9 cellular contexts compared by ENCODE assay signal in genomic region chr6:20708367-20709124, GRCh38.
DNase-seq lines count a peak whose midpoint lies in the region; ATAC-seq, FAIRE-seq and TF ChIP-seq lines count a peak whose summit lies in the region.
"Had no signal": no experiment of that assay in that cellular context is flagged by ENCODE, and none has a peak within 500 bp of the region (broad histone marks: within the 10 kb centered on the region; RNA-seq: fewer than 3 reads in every experiment).

No MANE protein-coding gene starts in this region.

- no peak for TF ChIP-seq CTCF in CD8-positive, alpha-beta T cell (IDR thresholded peaks at IDR 0.05)
- TF ChIP-seq CTCF in astrocyte (IDR thresholded peaks at IDR 0.05; ENCODE audit: insufficient read depth, low read depth, low read length) = no peak
- TF ChIP-seq CTCF in thyroid gland (IDR thresholded peaks at IDR 0.05) = no peak
- no peak for TF ChIP-seq CTCF in type B pancreatic cell (conservative IDR thresholded peaks at IDR 0.05)

- no peaks in the 10 kb centered on the region for H3K36me3 Mint-ChIP-seq in CD8-positive, alpha-beta T cell
- H3K36me3 Mint-ChIP-seq in astrocyte (ENCODE audit: low read depth, unreplicated experiment) (no peaks in the 10 kb centered on the region), type B pancreatic cell (peaks cover 3% of the 10 kb centered on the region)

- no peaks in the 10 kb centered on the region for H3K9me3 ChIP-seq in CD8-positive, alpha-beta T cell (ENCODE audit: low read length)
- H3K9me3 ChIP-seq in astrocyte (ENCODE audit: insufficient read depth, low read depth, low read length) = no peaks in the 10 kb centered on the region
- no peaks in the 10 kb centered on the region for H3K9me3 ChIP-seq in thyroid gland

- 88 to 92% methylated on average over 3 of the region's 3 CpGs for WGBS in thyroid gland, 2 donors

- no peak overlapping the region for H3K4me3 ChIP-seq in CD8-positive, alpha-beta T cell (ENCODE audit: low read depth, low read length)
- no peak overlapping the region for H3K4me3 ChIP-seq in astrocyte (ENCODE audit: insufficient read depth, low read depth, low read length)
- H3K4me3 ChIP-seq in thyroid gland (replicated peaks in 1 of 3) = no peak overlapping the region

- H3K9ac ChIP-seq in astrocyte (ENCODE audit: low read length) = no peak overlapping the region

- peaks cover 7% of the 10 kb centered on the region for H4K20me1 ChIP-seq in astrocyte (ENCODE audit: insufficient read depth, low read length)

- no peaks in the 10 kb centered on the region for H3K36me3 ChIP-seq in CD8-positive, alpha-beta T cell (ENCODE audit: insufficient read depth, low read length)
- H3K36me3 ChIP-seq in astrocyte (ENCODE audit: insufficient read depth, low read length) (no peaks in the 10 kb centered on the region), thyroid gland (no peaks in the 10 kb centered on the region)

- peak; percentile 32 for FAIRE-seq in astrocyte (lab: Jason Lieb, UNC)

- POLR2A ChIA-PET in CD8-positive, alpha-beta T cell (lab: Charles Lee) = no interaction called here

- H3K9me3 Mint-ChIP-seq in CD8-positive, alpha-beta T cell = no peaks in the 10 kb centered on the region
- no peaks in the 10 kb centered on the region for H3K9me3 Mint-ChIP-seq in astrocyte (ENCODE audit: unreplicated experiment)
- H3K9me3 Mint-ChIP-seq in type B pancreatic cell = peaks cover 5% of the 10 kb centered on the region

- intact Hi-C loops in CD8-positive, alpha-beta T cell (cut with DNase I, micrococcal nuclease) = no loop called here
- intact Hi-C loops in thyroid gland (cut with DNase I) = no loop called here

- H3K27me3 Mint-ChIP-seq in CD8-positive, alpha-beta T cell (ENCODE audit: low read depth) = no peaks in the 10 kb centered on the region
- H3K27me3 Mint-ChIP-seq in astrocyte (ENCODE audit: low read depth, unreplicated experiment) (no peaks in the 10 kb centered on the region), type B pancreatic cell (no peaks in the 10 kb centered on the region)

- H3K4me3 Mint-ChIP-seq in CD8-positive, alpha-beta T cell = no peak overlapping the region
- H3K4me3 Mint-ChIP-seq in astrocyte (ENCODE audit: unreplicated experiment) = no peak overlapping the region
- H3K4me3 Mint-ChIP-seq in type B pancreatic cell = no peak overlapping the region

- H3K4me2 ChIP-seq in astrocyte (ENCODE audit: low read length) = no peak overlapping the region

- CTCF ChIA-PET in CD8-positive, alpha-beta T cell (lab: Charles Lee) = no interaction called here

- no peaks in the 10 kb centered on the region for H3K27me3 ChIP-seq in CD8-positive, alpha-beta T cell (ENCODE audit: insufficient read depth, low read length)
- H3K27me3 ChIP-seq in astrocyte (ENCODE audit: insufficient read depth, low read length) = no peaks in the 10 kb centered on the region
- no peaks in the 10 kb centered on the region for H3K27me3 ChIP-seq in thyroid gland

- ATAC-seq in CD8-positive, alpha-beta T cell = peak; percentile 83
- peak; percentile 61 for ATAC-seq in GM19035 (IDR thresholded peaks at IDR 0.05; ENCODE audit: unreplicated experiment)
- ATAC-seq in HG03159 (IDR thresholded peaks at IDR 0.05; ENCODE audit: unreplicated experiment) = peak; percentile 55

- DNase-seq in CD8-positive, alpha-beta T cell = peak in 2 of 7 experiments; percentile 17 to 51
- DNase-seq in astrocyte (ENCODE audit: low read depth) (peak; percentile 96), thyroid gland (no peak), KG1 (lab: John Stamatoyannopoulos, UW) (no peak), type B pancreatic cell (ENCODE audit: extremely low spot score, unreplicated experiment) (no peak), globus pallidus (ENCODE audit: low spot score) (no peak)
- DNase-seq: head of caudate nucleus had no signal

- no peak overlapping the region for H3K27ac ChIP-seq in CD8-positive, alpha-beta T cell (ENCODE audit: low read depth, low read length)
- H3K27ac ChIP-seq in astrocyte (ENCODE audit: low read depth, low read length) (no peak overlapping the region), thyroid gland (no peak overlapping the region)

- peaks cover 16% of the 10 kb centered on the region for H3K4me1 ChIP-seq in CD8-positive, alpha-beta T cell (ENCODE audit: insufficient read depth, low read length)
- H3K4me1 ChIP-seq in astrocyte (ENCODE audit: insufficient read depth, low read length) = peaks cover 5% of the 10 kb centered on the region
- peaks cover 0 to 6% of the 10 kb centered on the region in 2 donors for H3K4me1 ChIP-seq in thyroid gland

- H2AFZ ChIP-seq in astrocyte (ENCODE audit: low read depth, low read length) = no peak overlapping the region

- no peaks in the 10 kb centered on the region for H3K79me2 ChIP-seq in astrocyte (ENCODE audit: insufficient read depth, low read length)

- no peak for TF ChIP-seq POLR2A in thyroid gland (IDR thresholded peaks at IDR 0.05)

- H3K27ac Mint-ChIP-seq in CD8-positive, alpha-beta T cell = peak overlapping the region; percentile 58
- H3K27ac Mint-ChIP-seq in astrocyte (ENCODE audit: unreplicated experiment) (peak overlapping the region; percentile 93), type B pancreatic cell (no peak overlapping the region)

- H3K4me1 Mint-ChIP-seq in CD8-positive, alpha-beta T cell (ENCODE audit: low read depth) = peaks cover 49% of the 10 kb centered on the region
- H3K4me1 Mint-ChIP-seq in astrocyte (ENCODE audit: low read depth, unreplicated experiment) (peaks cover 28% of the 10 kb centered on the region), type B pancreatic cell (ENCODE audit: unreplicated experiment) (peaks cover 25% of the 10 kb centered on the region)
